In the genomic region with DNA sequence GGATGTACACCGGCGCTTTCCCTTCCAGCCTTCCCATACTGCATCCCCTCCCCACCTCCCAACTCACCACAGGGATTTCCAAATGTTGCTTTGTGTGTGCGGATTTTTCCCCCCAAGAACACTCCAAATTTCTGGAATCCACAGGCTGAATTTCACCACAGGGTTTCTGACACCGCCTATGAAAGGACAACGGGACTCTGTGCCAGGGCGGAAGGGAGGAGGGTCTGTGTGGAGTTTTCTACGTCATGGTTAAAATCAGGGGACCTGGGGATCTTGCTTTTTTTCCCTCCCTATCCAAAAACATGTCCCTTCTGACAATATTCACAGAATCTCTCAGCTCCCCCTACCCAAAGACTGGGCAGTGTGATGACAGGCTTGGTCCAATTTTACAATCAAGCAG, we compare ENCODE assay signal across 21 cellular contexts. TPM values are rescaled to one million over a fixed set of nuclear protein-coding genes. Genes with fewer than 3 reads are reported as not detected.
"Had no signal": no experiment of that assay in that cellular context is flagged by ENCODE, and none has a peak within 500 bp of the region (broad histone marks: within the 10 kb centered on the region; RNA-seq: fewer than 3 reads in every experiment).

No MANE protein-coding gene starts in this region.

- H3K4me3 ChIP-seq: colonic mucosa, dorsolateral prefrontal cortex, psoas muscle, sigmoid colon, skin epidermis, thoracic aorta, transverse colon, uterus had no signal

- ATAC-seq: stimulated activated naive B cell treated with anti-CD40 and anti-IgM and Interleukin-4, amounts not matched to agents 10 μg/mL and 1 μg/mL and 100 μg/mL, for 72 hours; stimulated activated naive CD8-positive, alpha-beta T cell treated with anti-CD3 and anti-CD28 coated beads, Interleukin-15, amount 100 ng/mL, for 72 hours had no signal

- H3K27ac ChIP-seq: colonic mucosa, dorsolateral prefrontal cortex, psoas muscle, thoracic aorta, uterus had no signal

- H3K27me3 ChIP-seq: colonic mucosa, dorsolateral prefrontal cortex, sigmoid colon, transverse colon, uterus had no signal

- H3K9me3 ChIP-seq: colonic mucosa, psoas muscle, sigmoid colon, thoracic aorta, transverse colon, uterus had no signal

- DNase-seq: colonic mucosa; dorsolateral prefrontal cortex; effector CD8-positive, alpha-beta T cell; foreskin melanocyte; head of caudate nucleus; hippocampal formation; naive thymus-derived CD4-positive, alpha-beta T cell; nephron progenitor cell; psoas muscle; retina; sigmoid colon; stimulated activated CD4-positive, alpha-beta T cell treated with anti-CD3 and anti-CD28 coated beads, Interleukin-2, amount 100 ng/mL, for 24 hours; stimulated activated CD4-positive, alpha-beta T cell treated with anti-CD3 and anti-CD28 coated beads, Interleukin-4, amount 100 ng/mL, for 4 hours; stimulated activated naive B cell treated with anti-CD40 and anti-IgM and Interleukin-4, amounts not matched to agents 10 μg/mL and 1 μg/mL and 100 μg/mL, for 72 hours; stimulated activated naive CD8-positive, alpha-beta T cell treated with anti-CD3 and anti-CD28 coated beads, Interleukin-15, amount 100 ng/mL, for 72 hours; transverse colon; uterus had no signal

- H3K36me3 ChIP-seq: colonic mucosa, sigmoid colon, thoracic aorta, transverse colon, uterus had no signal

- H3K4me1 ChIP-seq: colonic mucosa, psoas muscle, transverse colon, uterus had no signal

RNA-seq across cellular contexts. Expression of a gene that starts 14.6 kb away (rescaled TPM):
- total RNA-seq: colonic mucosa, kidney epithelial cell, lung microvascular endothelial cell, transverse colon, uterus had no signal

RNA-seq across cellular contexts. Expression of a gene that starts 17.7 kb away (rescaled TPM):
- total RNA-seq: kidney epithelial cell; lung microvascular endothelial cell; naive thymus-derived CD4-positive, alpha-beta T cell had no signal
